Comparison of ENCODE assay signal across 33 cellular contexts in the genomic region with DNA sequence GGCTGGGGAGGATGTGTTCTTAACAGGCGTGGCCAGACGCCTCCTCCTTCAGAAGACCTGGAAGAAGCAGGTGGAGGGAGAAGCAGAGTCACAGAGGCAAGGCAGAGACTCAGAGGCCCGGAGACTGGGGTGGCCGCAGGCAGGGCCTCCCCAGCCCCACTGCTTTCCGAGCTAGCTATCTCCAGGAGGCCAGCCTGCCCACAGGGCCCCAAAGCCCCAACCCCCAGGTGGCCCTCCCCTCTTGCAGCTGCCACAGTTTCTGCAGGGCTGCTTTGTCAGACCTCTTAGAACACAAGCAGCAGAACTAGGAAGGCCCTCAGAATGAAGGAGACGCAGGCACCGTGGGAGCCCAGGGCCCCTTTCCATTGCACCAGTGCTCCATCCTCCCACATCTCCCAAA.
"Had no signal": no experiment of that assay in that cellular context is flagged by ENCODE, and none has a peak within 500 bp of the region (broad histone marks: within the 10 kb centered on the region; RNA-seq: fewer than 3 reads in every experiment).

No MANE protein-coding gene starts in this region.

- H3K36me3 Mint-ChIP-seq: activated naive CD8-positive, alpha-beta T cell treated with anti-CD3 and anti-CD28 coated beads for 36 hours had no signal

- H3K27ac Mint-ChIP-seq: activated CD4-positive, alpha-beta T cell treated with anti-CD3 and anti-CD28 coated beads, Interleukin-2, amount 10 ng/mL, durations not matched to agents 24 days and 14 days; activated CD8-positive, alpha-beta T cell treated with anti-CD3 and anti-CD28 coated beads for 36 hours; activated naive CD8-positive, alpha-beta T cell treated with anti-CD3 and anti-CD28 coated beads for 36 hours; activated T-cell treated with anti-CD3 and anti-CD28 coated beads, Interleukin-2, amount 50 U/mL, for 72 hours; activated T-helper 17 cell treated with anti-CD3 and anti-CD28 coated beads, Interleukin-2, amount 50 U/mL, for 72 hours had no signal

- H3K4me1 Mint-ChIP-seq: activated T-helper 17 cell treated with anti-CD3 and anti-CD28 coated beads, Interleukin-2, amount 50 U/mL, for 72 hours had no signal

- H3K27ac ChIP-seq: brain microvascular endothelial cell, KMS-11, Peyer's patch had no signal

- H3K4me3 ChIP-seq: Peyer's patch had no signal

- H3K9me3 Mint-ChIP-seq: activated CD4-positive, alpha-beta T cell treated with anti-CD3 and anti-CD28 coated beads, Interleukin-2, amount 10 ng/mL, durations not matched to agents 24 days and 14 days; activated CD8-positive, alpha-beta T cell treated with anti-CD3 and anti-CD28 coated beads for 36 hours; activated naive CD8-positive, alpha-beta T cell treated with anti-CD3 and anti-CD28 coated beads for 36 hours; activated T-cell treated with anti-CD3 and anti-CD28 coated beads, Interleukin-2, amount 50 U/mL, for 72 hours; activated T-helper 17 cell treated with anti-CD3 and anti-CD28 coated beads, Interleukin-2, amount 50 U/mL, for 72 hours; central memory CD8-positive, alpha-beta T cell had no signal

- DNase-seq: activated CD4-positive, alpha-beta T cell treated with anti-CD3 and anti-CD28 coated beads, Interleukin-2, amount 10 ng/mL, durations not matched to agents 24 days and 14 days; activated CD4-positive, alpha-beta T cell treated with anti-CD3 and anti-CD28 coated beads, Interleukin-2, amount 50 U/mL, for 4 hours; activated CD8-positive, alpha-beta T cell treated with anti-CD3 and anti-CD28 coated beads for 36 hours; activated effector memory CD4-positive, alpha-beta T cell treated with anti-CD3 and anti-CD28 coated beads, Interleukin-2, amount 50 U/mL, for 16 hours; activated naive CD4-positive, alpha-beta T cell; activated naive CD4-positive, alpha-beta T cell treated with anti-CD3 and anti-CD28 coated beads, Interleukin-2, amount 50 U/mL, for 16 hours; activated naive CD8-positive, alpha-beta T cell treated with anti-CD3 and anti-CD28 coated beads for 36 hours; activated T-cell treated with anti-CD3 and anti-CD28 coated beads, Interleukin-2, amount 50 U/mL, for 1 hour; activated T-cell treated with anti-CD3 and anti-CD28 coated beads, Interleukin-2, amount 50 U/mL, for 72 hours; amniotic stem cell; aorta; brain microvascular endothelial cell; NCI-H1092 treated with DMSO at 0.1 percent for 48 hours; NCI-H1417; NCI-H146; NCI-H187; NCI-H2029 treated with DMSO at 0.1 percent for 48 hours; NCI-H2107; NCI-H2171; NCI-H446; NCI-H510A treated with DMSO at 0.1 percent for 48 hours; NCI-H69; NK-92 treated with Interleukin-12 subunit alpha and Interleukin-12 subunit beta, amount 100 ng/mL, for 24 hours; PC-3; Peyer's patch; RPMI8226; SHP77 treated with DMSO at 0.1 percent for 48 hours; T-helper 1 cell; T-helper 2 cell; T1000 had no signal

- H3K36me3 ChIP-seq: brain microvascular endothelial cell, Peyer's patch had no signal

- H3K27me3 Mint-ChIP-seq: activated naive CD8-positive, alpha-beta T cell treated with anti-CD3 and anti-CD28 coated beads for 36 hours had no signal

- H3K4me1 ChIP-seq: Peyer's patch had no signal

- H3K4me3 Mint-ChIP-seq: activated CD4-positive, alpha-beta T cell treated with anti-CD3 and anti-CD28 coated beads, Interleukin-2, amount 10 ng/mL, durations not matched to agents 24 days and 14 days; activated CD8-positive, alpha-beta T cell treated with anti-CD3 and anti-CD28 coated beads for 36 hours; activated naive CD8-positive, alpha-beta T cell treated with anti-CD3 and anti-CD28 coated beads for 36 hours; activated T-cell treated with anti-CD3 and anti-CD28 coated beads, Interleukin-2, amount 50 U/mL, for 72 hours; activated T-helper 17 cell treated with anti-CD3 and anti-CD28 coated beads, Interleukin-2, amount 50 U/mL, for 72 hours; central memory CD8-positive, alpha-beta T cell had no signal

- H3K9me3 ChIP-seq: Peyer's patch had no signal

- H3K27me3 ChIP-seq: Peyer's patch had no signal
